Comparison of ENCODE assay signal across 12 cellular contexts in genomic region chr7:39683216-39683845, GRCh38. TPM values are rescaled to one million over a fixed set of nuclear protein-coding genes. Genes with fewer than 3 reads are reported as not detected.
A peak's percentile ranks its signal among the peaks of the same experiment; 100 is the strongest.
DNase-seq lines count a peak whose midpoint lies in the region; ATAC-seq, FAIRE-seq and TF ChIP-seq lines count a peak whose summit lies in the region.
"Had no signal": no experiment of that assay in that cellular context is flagged by ENCODE, and none has a peak within 500 bp of the region (broad histone marks: within the 10 kb centered on the region; RNA-seq: fewer than 3 reads in every experiment).

No MANE protein-coding gene starts in this region.

- peaks cover 3% of the 10 kb centered on the region for H3K27me3 Mint-ChIP-seq in GM23338 (ENCODE audit: insufficient read depth, low read depth, poor library complexity)

- H3K4me1 Mint-ChIP-seq in GM23338, result peaks cover 27% of the 10 kb centered on the region

- peaks cover 10% of the 10 kb centered on the region; the same call in 1 of the 2 replicates for H4K20me1 ChIP-seq in GM23338 (replicated peaks; ENCODE audit: insufficient read depth)

- H3K9me3 Mint-ChIP-seq in GM23338, result no peaks in the 10 kb centered on the region

- H2AFZ ChIP-seq in GM23338, result no peak overlapping the region
- H2AFZ ChIP-seq: neural progenitor cell had no signal

- H3K36me3 Mint-ChIP-seq in GM23338 (ENCODE audit: low read depth), result no peaks in the 10 kb centered on the region

- H3K27ac ChIP-seq in GM23338 (ENCODE audit: low read depth), result no peak overlapping the region
- H3K27ac ChIP-seq: neural progenitor cell had no signal

- H3K4me1 ChIP-seq in GM23338 (ENCODE audit: insufficient read depth), result peaks cover 37% of the 10 kb centered on the region
- H3K4me1 ChIP-seq: neural progenitor cell had no signal

- peaks cover 88% of the 10 kb centered on the region for H3K79me2 ChIP-seq in GM23338 (replicated peaks; ENCODE audit: insufficient read depth)

- H3K4me3 Mint-ChIP-seq in GM23338, result no peak overlapping the region
- H3K4me3 Mint-ChIP-seq: neural progenitor cell had no signal

- no peak overlapping the region for H3K27ac Mint-ChIP-seq in GM23338
- H3K27ac Mint-ChIP-seq: neural progenitor cell had no signal

- H3K4me3 ChIP-seq in GM23338 (no peak overlapping the region), bronchial epithelial cell (ENCODE audit: low read depth, low read length) (no peak overlapping the region)
- H3K4me3 ChIP-seq: neural progenitor cell had no signal

- no peak for ATAC-seq in GM23338
- ATAC-seq in GM19395 (IDR thresholded peaks at IDR 0.05; ENCODE audit: unreplicated experiment), result no peak
- ATAC-seq in GM19397 (IDR thresholded peaks at IDR 0.05; ENCODE audit: unreplicated experiment), result no peak

- no peak for FAIRE-seq in bronchial epithelial cell (lab: Jason Lieb, UNC)
- FAIRE-seq: frontal cortex, GM18507 had no signal

- H3K4me2 ChIP-seq in GM23338, result peak overlapping the region; percentile 12; the same call in 1 of the 2 replicates
- H3K4me2 ChIP-seq: neural progenitor cell had no signal

- H3K36me3 ChIP-seq in GM23338 (ENCODE audit: insufficient read depth), result no peaks in the 10 kb centered on the region
- H3K36me3 ChIP-seq in bronchial epithelial cell (ENCODE audit: control insufficient read depth, insufficient read depth, low read length), result no peaks in the 10 kb centered on the region
- H3K36me3 ChIP-seq: neural progenitor cell had no signal

- no peaks in the 10 kb centered on the region for H3K9me2 ChIP-seq in GM23338 (ENCODE audit: insufficient read depth)

- no peak for TF ChIP-seq CTCF in GM23338 (conservative IDR thresholded peaks at IDR 0.05; ENCODE audit: low read depth in 2 of 2)
- TF ChIP-seq CTCF in bronchial epithelial cell (IDR thresholded peaks at IDR 0.05; ENCODE audit: insufficient read depth, low read length, severe bottlenecking), result no peak
- no peak for TF ChIP-seq CTCF in GM13976 (IDR thresholded peaks at IDR 0.05; ENCODE audit: borderline replicate concordance, control extremely low read depth, extremely low read depth, insufficient read depth, missing control alignments)

- H3K27me3 ChIP-seq in GM23338 (ENCODE audit: insufficient read depth) (no peaks in the 10 kb centered on the region), bronchial epithelial cell (ENCODE audit: control insufficient read depth, insufficient read depth, low read length) (no peaks in the 10 kb centered on the region)
- H3K27me3 ChIP-seq: neural progenitor cell had no signal

- in situ Hi-C loops in GM13976 (cut with MboI; ENCODE audit: low sequenced_read_pairs, unreplicated experiment), result no loop called here

- no peaks in the 10 kb centered on the region for H3F3A ChIP-seq in GM23338 (replicated peaks; ENCODE audit: low read depth)

- DNase-seq in A172 (ENCODE audit: low spot score) (peak; percentile 28), GM23338 (ENCODE audit: low spot score) (no peak), bronchial epithelial cell (ENCODE audit: low read depth) (peak; percentile 28), left kidney (ENCODE audit: low read depth, low spot score) (peak; percentile 15), GM13976 (ENCODE audit: low spot score) (no peak), foreskin melanocyte (no peak)
- DNase-seq: NCI-H526 treated with DMSO at 0.1 percent for 48 hours had no signal

TF ChIP-seq in GM23338, 12 proteins besides CTCF, POLR2A, EP300 and RAD21:
- TF ChIP-seq ZNF462 (CRISPR knock-in tag; IDR thresholded peaks at IDR 0.05) (no peak), NANOG (IDR thresholded peaks at IDR 0.05; ENCODE audit: borderline replicate concordance) (no peak), ETS1 (IDR thresholded peaks at IDR 0.05) (no peak)

RNA-seq across cellular contexts. Expression of gene RALA, which starts 60.0 kb away (rescaled TPM):
- 30.2 and 32.4 TPM in 2 replicates for total RNA-seq in A172 (2014; rRNA removed; shearing (Covaris generic))
- 43.5 and 51.9 TPM in 2 replicates for total RNA-seq in GM23338 (2014; rRNA removed; shearing (Covaris generic))
- polyA plus RNA-seq in GM23338 (2016; fragmentation: Nextera tagmentation; extraction: Ambion mirVana), result 220 and 231 TPM in 2 replicates
- total RNA-seq in bronchial epithelial cell, result 15.3 and 22.4 TPM in 2 replicates

Comparison
In these comparisons a context has a peak if more than half of its experiments do, and no peak if none do; other contexts are left out.
1. DNase-seq: peak in A172 (single experiment), bronchial epithelial cell (single experiment) and left kidney (single experiment); none in GM23338 (single experiment), GM13976 (single experiment) and foreskin melanocyte (single experiment).